In the genomic region with DNA sequence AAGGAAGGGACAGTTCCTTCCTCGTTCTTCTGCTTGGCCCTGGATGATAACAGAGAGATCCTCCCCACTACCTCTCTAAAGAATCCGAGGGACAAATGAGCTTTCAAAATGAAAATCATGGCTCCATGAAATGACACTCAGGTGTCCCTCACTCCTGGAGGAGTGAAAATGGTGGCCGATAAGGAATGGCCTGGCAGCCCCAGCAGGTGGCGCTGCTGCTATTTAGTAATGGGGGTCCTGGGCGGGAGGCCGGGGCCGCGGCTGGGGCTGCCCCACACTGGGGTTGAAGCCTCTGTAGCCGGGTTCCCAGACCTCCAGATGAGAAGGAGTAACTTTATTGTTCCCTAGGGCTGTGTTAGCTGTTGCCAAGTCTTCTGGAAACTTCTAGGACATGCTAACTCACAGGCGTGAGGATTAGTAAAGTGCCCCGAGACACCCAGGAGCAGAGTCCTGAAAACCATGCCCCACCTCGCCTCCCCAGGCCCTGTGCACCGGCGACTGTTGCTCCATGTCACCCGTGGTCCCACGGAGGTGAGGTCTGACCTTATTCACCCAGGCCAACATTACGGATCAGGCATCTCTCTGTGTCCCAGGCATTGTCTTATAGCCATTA, we compare ENCODE assay signal across 1 cellular context.
TF ChIP-seq lines count a peak whose summit lies in the region.

No MANE protein-coding gene starts in this region.

TF ChIP-seq in GM23338, 12 proteins besides CTCF, POLR2A, EP300 and RAD21 (continued from another document):
- TF ChIP-seq, protein P1, sequence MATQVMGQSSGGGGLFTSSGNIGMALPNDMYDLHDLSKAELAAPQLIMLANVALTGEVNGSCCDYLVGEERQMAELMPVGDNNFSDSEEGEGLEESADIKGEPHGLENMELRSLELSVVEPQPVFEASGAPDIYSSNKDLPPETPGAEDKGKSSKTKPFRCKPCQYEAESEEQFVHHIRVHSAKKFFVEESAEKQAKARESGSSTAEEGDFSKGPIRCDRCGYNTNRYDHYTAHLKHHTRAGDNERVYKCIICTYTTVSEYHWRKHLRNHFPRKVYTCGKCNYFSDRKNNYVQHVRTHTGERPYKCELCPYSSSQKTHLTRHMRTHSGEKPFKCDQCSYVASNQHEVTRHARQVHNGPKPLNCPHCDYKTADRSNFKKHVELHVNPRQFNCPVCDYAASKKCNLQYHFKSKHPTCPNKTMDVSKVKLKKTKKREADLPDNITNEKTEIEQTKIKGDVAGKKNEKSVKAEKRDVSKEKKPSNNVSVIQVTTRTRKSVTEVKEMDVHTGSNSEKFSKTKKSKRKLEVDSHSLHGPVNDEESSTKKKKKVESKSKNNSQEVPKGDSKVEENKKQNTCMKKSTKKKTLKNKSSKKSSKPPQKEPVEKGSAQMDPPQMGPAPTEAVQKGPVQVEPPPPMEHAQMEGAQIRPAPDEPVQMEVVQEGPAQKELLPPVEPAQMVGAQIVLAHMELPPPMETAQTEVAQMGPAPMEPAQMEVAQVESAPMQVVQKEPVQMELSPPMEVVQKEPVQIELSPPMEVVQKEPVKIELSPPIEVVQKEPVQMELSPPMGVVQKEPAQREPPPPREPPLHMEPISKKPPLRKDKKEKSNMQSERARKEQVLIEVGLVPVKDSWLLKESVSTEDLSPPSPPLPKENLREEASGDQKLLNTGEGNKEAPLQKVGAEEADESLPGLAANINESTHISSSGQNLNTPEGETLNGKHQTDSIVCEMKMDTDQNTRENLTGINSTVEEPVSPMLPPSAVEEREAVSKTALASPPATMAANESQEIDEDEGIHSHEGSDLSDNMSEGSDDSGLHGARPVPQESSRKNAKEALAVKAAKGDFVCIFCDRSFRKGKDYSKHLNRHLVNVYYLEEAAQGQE (IDR thresholded peaks at IDR 0.05; ENCODE audit: unreplicated experiment), result no peak
- TF ChIP-seq CREB1 (CRISPR knock-in tag; IDR thresholded peaks at IDR 0.05; ENCODE audit: low read depth), result no peak
